ENCODE assay signal across 8 cellular contexts in the genomic region with DNA sequence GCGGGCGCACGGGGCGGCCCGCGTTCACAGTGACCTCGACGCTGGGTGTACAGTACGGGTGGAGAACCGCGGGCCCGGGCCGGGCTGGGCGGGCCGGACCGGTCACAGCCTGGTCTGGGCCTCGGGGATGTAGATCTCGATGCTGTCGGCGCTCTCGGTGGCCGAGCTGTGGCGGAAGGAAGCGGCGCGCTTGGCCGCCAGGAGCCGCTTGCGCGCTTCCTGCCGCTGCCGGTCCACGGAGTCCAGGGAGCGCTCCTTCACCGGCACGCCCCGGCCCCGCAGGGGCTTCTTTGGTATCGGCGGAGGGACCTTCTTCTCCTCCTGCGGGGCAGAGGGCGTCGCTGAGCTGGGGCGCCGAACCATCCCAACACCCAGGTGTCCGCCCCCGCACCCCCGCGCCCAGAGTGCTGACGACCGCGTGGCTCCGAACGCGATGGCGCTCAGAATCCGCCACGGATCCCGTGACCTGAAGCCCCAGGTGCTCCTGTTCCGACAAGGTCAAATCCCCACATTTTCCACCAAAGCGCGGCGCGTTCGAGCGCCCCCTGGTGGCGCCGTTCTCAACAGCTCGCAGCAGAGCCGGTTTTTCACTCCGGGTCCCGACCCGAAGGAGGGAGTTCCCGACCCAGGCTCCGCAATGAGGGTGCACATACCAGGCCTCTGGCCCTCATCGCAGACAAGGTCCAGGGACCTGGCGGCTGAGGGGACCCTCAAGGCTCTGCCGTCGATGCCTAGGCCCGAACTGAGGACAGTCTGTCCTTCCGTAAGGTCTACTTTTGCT. TPM values are rescaled to one million over a fixed set of nuclear protein-coding genes. Genes with fewer than 3 reads are reported as not detected.
DNase-seq lines count a peak whose midpoint lies in the region; ATAC-seq and TF ChIP-seq lines count a peak whose summit lies in the region.

No MANE protein-coding gene starts in this region.

- CTCF ChIA-PET in T-cell (lab: Charles Lee), result interaction anchor here (0.5 to 4.8 kb wide), 4 partner anchors 11 to 15 kb away, joined by 3 to 37 read pairs (median 3); no protein-coding TSS in a partner anchor

- H3K4me3 ChIP-seq in adrenal gland (peak overlapping the region; percentile 25 to 87 (median 71)), upper lobe of right lung (peak overlapping the region; percentile 89)

- POLR2A ChIA-PET in T-cell (lab: Charles Lee), result no interaction called here

- TF ChIP-seq CTCF in CD14-positive monocyte (IDR thresholded peaks at IDR 0.05) (peak; percentile 100), adrenal gland (IDR thresholded peaks at IDR 0.05) (peak; percentile 92 to 99 (median 96)), progenitor cell of endocrine pancreas (IDR thresholded peaks at IDR 0.05; ENCODE audit: unreplicated experiment) (peak; percentile 98), upper lobe of right lung (IDR thresholded peaks at IDR 0.05) (peak; percentile 99)

- no peaks in the 10 kb centered on the region for H3K27me3 ChIP-seq in adrenal gland
- no peaks in the 10 kb centered on the region for H3K27me3 ChIP-seq in upper lobe of right lung

- H3K9me3 Mint-ChIP-seq in CD14-positive monocyte, result no peaks in the 10 kb centered on the region
- no peaks in the 10 kb centered on the region for H3K9me3 Mint-ChIP-seq in IgD-negative memory B cell
- no peaks in the 10 kb centered on the region for H3K9me3 Mint-ChIP-seq in T-cell
- H3K9me3 Mint-ChIP-seq in progenitor cell of endocrine pancreas (ENCODE audit: low read depth), result no peaks in the 10 kb centered on the region

- peaks cover 8 to 11% of the 10 kb centered on the region in 2 donors for H3K4me1 ChIP-seq in adrenal gland (replicated peaks in 1 of 2)
- H3K4me1 ChIP-seq in upper lobe of right lung, result peaks cover 12% of the 10 kb centered on the region

- intact Hi-C loops in CD14-positive monocyte (cut with micrococcal nuclease) (loop anchor here in 1 of 2 donors (10.0 kb wide), 1 partner anchor 329 kb away; a partner anchor contains a TSS), adrenal gland (cut with DNase I) (loop anchor here (5.0 to 10.0 kb wide), 2 partner anchors 79 to 119 kb away; a partner anchor contains a TSS), left cardiac atrium (cut with DNase I) (loop anchor here in 1 of 2 donors (10.0 kb wide), 1 partner anchor 119 kb away; a partner anchor contains a TSS), upper lobe of right lung (cut with DNase I) (no loop called here)

- H3K36me3 ChIP-seq in adrenal gland (replicated peaks in 1 of 2) (no peaks in the 10 kb centered on the region), upper lobe of right lung (no peaks in the 10 kb centered on the region)

- H3K9me3 ChIP-seq in adrenal gland (replicated peaks in 1 of 3) (no peaks in the 10 kb centered on the region), upper lobe of right lung (no peaks in the 10 kb centered on the region)

- H3K36me3 Mint-ChIP-seq in CD14-positive monocyte (no peaks in the 10 kb centered on the region), IgD-negative memory B cell (no peaks in the 10 kb centered on the region), T-cell (no peaks in the 10 kb centered on the region), progenitor cell of endocrine pancreas (ENCODE audit: insufficient read depth) (no peaks in the 10 kb centered on the region)

- DNase-seq in CD14-positive monocyte (ENCODE audit: low spot score) (peak; percentile 79), T-cell (peak; percentile 72 to 95 (median 88)), adrenal gland (peak; percentile 82 to 94 (median 88)), left cardiac atrium (peak; percentile 89), progenitor cell of endocrine pancreas (ENCODE audit: low spot score, unreplicated experiment) (peak; percentile 92), upper lobe of right lung (peak; percentile 95)

- TF ChIP-seq POLR2A in adrenal gland (IDR thresholded peaks at IDR 0.05), result peak; percentile 22 to 27

- 0 to 2% (median 1%) methylated on average over 23 to 81 of the region's 81 CpGs for WGBS in adrenal gland, 4 donors

- peak overlapping the region in 6 of 7 donors; percentile 63 to 88 (median 74) for H3K27ac Mint-ChIP-seq in CD14-positive monocyte
- peak overlapping the region; percentile 76 to 91 (median 87) for H3K27ac Mint-ChIP-seq in IgD-negative memory B cell
- peak overlapping the region; percentile 84 to 86 for H3K27ac Mint-ChIP-seq in T-cell
- peak overlapping the region; percentile 77 for H3K27ac Mint-ChIP-seq in progenitor cell of endocrine pancreas

- ATAC-seq in GM19395 (IDR thresholded peaks at IDR 0.05; ENCODE audit: unreplicated experiment), result peak; percentile 81
- ATAC-seq in T-cell (replicated peaks in 1 of 4), result peak; percentile 79 to 88 (median 82)
- ATAC-seq in left cardiac atrium, result peak; percentile 84 to 87
- ATAC-seq in upper lobe of right lung, result peak; percentile 90

- H3K27me3 Mint-ChIP-seq in CD14-positive monocyte (ENCODE audit: low read depth in 3 of 3) (peaks cover 8 to 19% (median 18%) of the 10 kb centered on the region in 3 donors), IgD-negative memory B cell (no peaks in the 10 kb centered on the region), T-cell (peaks cover under 1 to 3% of the 10 kb centered on the region in 2 donors), progenitor cell of endocrine pancreas (peaks cover 54% of the 10 kb centered on the region)

- peaks cover 21% of the 10 kb centered on the region for H3K4me1 Mint-ChIP-seq in CD14-positive monocyte
- H3K4me1 Mint-ChIP-seq in IgD-negative memory B cell, result peaks cover 4 to 6% (median 5%) of the 10 kb centered on the region in 3 donors
- peaks cover 37 to 50% (median 40%) of the 10 kb centered on the region in 3 donors for H3K4me1 Mint-ChIP-seq in T-cell
- H3K4me1 Mint-ChIP-seq in progenitor cell of endocrine pancreas (ENCODE audit: low read depth), result no peaks in the 10 kb centered on the region

- H3K27ac ChIP-seq in adrenal gland (peak overlapping the region in 4 of 5 donors; percentile 53 to 84 (median 74)), upper lobe of right lung (peak overlapping the region; percentile 86)

- H3K4me3 Mint-ChIP-seq in CD14-positive monocyte (peak overlapping the region; percentile 87 to 90), IgD-negative memory B cell (peak overlapping the region; percentile 90 to 96 (median 94)), T-cell (peak overlapping the region; percentile 82 to 87 (median 86)), progenitor cell of endocrine pancreas (ENCODE audit: low read depth) (peak overlapping the region; percentile 77)

RNA-seq across cellular contexts. Expression of a gene that starts 6.6 kb away (rescaled TPM):
- polyA plus RNA-seq in CD14-positive monocyte (100 to 1,000 TPM in 1 of 2 donors, 10 to 100 TPM in 1; 93.7 to 121 TPM), IgD-negative memory B cell (73.4 TPM), adrenal gland (100 to 1,000 TPM in 1 of 3 donors, 10 to 100 TPM in 2; 16.2 to 129 (median 19.3) TPM)
- total RNA-seq in T-cell (10 to 100 TPM; 29.8 to 46.7 (median 37.1) TPM), adrenal gland (100 to 1,000 TPM in 1 of 8 donors, 10 to 100 TPM in 7; 39.6 to 109 (median 52.9) TPM), left cardiac atrium (10 to 100 TPM; 40.0 to 68.2 TPM), progenitor cell of endocrine pancreas (35.7 and 39.5 TPM in 2 replicates), upper lobe of right lung (38.6 TPM)

Comparison
In these comparisons a context has a peak if more than half of its experiments do, and no peak if none do; other contexts are left out.
1. Peak in every context shown above with its lines: DNase-seq, ATAC-seq, H3K4me3 ChIP-seq and H3K27ac ChIP-seq.